In the genomic region with DNA sequence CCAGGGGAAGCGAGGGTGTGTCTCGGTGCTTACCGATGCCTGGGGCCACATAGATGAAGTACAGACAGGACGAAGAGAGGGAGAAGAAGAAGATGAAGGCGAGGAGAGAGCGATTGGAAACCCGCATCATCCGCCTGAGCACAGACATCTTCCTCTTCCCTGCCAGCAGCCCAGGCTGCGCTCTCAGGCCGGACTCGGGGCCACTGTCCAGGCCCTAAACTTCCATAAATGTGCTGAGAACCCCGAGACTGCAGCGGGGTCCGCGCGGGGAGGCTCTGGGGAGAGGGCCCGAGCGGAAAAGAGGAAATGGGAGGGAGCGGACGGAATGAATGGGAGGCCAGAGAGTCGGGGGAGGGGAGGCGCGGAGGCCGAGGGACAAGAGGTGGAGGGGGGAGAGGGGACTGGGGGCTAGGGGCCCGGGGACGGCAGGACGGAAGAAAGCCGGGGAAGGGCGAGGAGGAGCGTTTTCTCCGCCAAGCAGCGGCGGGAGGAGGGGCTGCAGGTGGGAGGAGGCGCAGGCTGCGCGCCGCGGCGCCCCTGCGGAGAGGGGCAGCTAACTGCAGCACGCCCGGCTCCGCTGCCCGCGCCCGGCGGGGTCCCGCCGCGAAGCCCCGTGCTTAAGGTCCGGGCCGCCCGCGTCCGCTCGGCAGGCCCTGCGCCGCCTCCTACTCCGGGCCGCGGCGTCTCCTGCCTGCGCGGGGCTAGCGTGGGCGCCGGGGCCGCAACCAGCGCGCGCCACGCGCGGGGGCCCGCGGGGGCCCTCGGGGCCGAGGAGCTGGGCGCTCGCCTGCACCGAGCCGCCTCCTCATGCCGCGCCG, we compare ENCODE assay signal across 8 cellular contexts.
DNase-seq lines count a peak whose midpoint lies in the region; ATAC-seq and TF ChIP-seq lines count a peak whose summit lies in the region.

A gene with protein sequence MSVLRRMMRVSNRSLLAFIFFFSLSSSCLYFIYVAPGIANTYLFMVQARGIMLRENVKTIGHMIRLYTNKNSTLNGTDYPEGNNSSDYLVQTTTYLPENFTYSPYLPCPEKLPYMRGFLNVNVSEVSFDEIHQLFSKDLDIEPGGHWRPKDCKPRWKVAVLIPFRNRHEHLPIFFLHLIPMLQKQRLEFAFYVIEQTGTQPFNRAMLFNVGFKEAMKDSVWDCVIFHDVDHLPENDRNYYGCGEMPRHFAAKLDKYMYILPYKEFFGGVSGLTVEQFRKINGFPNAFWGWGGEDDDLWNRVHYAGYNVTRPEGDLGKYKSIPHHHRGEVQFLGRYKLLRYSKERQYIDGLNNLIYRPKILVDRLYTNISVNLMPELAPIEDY (minus strand): TSS at position 303 of the 818 bp plus-strand sequence. CDS start 155 bp downstream, at position 148.

- H3K27ac ChIP-seq in neutrophil: peak within 1 kb of the TSS; percentile 30

- no peaks in the 10 kb centered on the region for H3K9me3 ChIP-seq in neutrophil

- TF ChIP-seq CTCF in AG04449 (IDR thresholded peaks at IDR 0.05; ENCODE audit: insufficient read depth, low read length, missing control alignments) (no peak), neutrophil (IDR thresholded peaks at IDR 0.05) (no peak)

- no peaks in the 10 kb centered on the region for H3K36me3 ChIP-seq in neutrophil

- peaks cover 14 to 16% of the 10 kb centered on the region in 2 experiments for H3K4me1 ChIP-seq in neutrophil (ENCODE audit: control insufficient read depth in 1 of 2, insufficient read depth in 1 of 2, low read depth in 1 of 2, low read length in 1 of 2)

- peak within 1 kb of the TSS; percentile 54 for H3K4me3 ChIP-seq in AG04449 (ENCODE audit: low read depth, low read length)
- H3K4me3 ChIP-seq in neutrophil (ENCODE audit: low read depth in 1 of 2, low read length in 1 of 2): peak within 1 kb of the TSS; percentile 65 to 69

- peak; percentile 16 for TF ChIP-seq POLR2A in GM18505 (IDR thresholded peaks at IDR 0.05; ENCODE audit: borderline replicate concordance, extremely low read depth, insufficient read depth, insufficient read length)

- no peak for DNase-seq in AG04449 (ENCODE audit: low read depth, low spot score)
- DNase-seq in NCI-H2227 treated with DMSO at 0.1 percent for 48 hours (lab: John Stamatoyannopoulos, UW): peak; percentile 63
- DNase-seq in activated gamma-delta T cell (lab: John Stamatoyannopoulos, UW): peak; percentile 17
- DNase-seq in globus pallidus (ENCODE audit: low spot score): peak; percentile 12
- DNase-seq in NCI-H187 treated with DMSO at 0.1 percent for 48 hours (lab: John Stamatoyannopoulos, UW): no peak

- POLR2A ChIA-PET in AG04449 (lab: Yijun Ruan, JAX): no interaction called here

- H3K27me3 ChIP-seq in neutrophil: peaks cover 17% of the 10 kb centered on the region

- CTCF ChIA-PET in AG04449 (lab: Yijun Ruan, JAX): no interaction called here

- ATAC-seq in GM18505 (IDR thresholded peaks at IDR 0.05; ENCODE audit: unreplicated experiment): peak; percentile 39
- peak; percentile 39 for ATAC-seq in HG02852 (IDR thresholded peaks at IDR 0.05; ENCODE audit: unreplicated experiment)

Comparison
In these comparisons a context has a peak if more than half of its experiments do, and no peak if none do; other contexts are left out.
1. DNase-seq: peak in NCI-H2227 treated with DMSO at 0.1 percent for 48 hours (single experiment), activated gamma-delta T cell (single experiment) and globus pallidus (single experiment); none in AG04449 (single experiment) and NCI-H187 treated with DMSO at 0.1 percent for 48 hours (single experiment).